15 cellular contexts compared by ENCODE assay signal in the genomic region with DNA sequence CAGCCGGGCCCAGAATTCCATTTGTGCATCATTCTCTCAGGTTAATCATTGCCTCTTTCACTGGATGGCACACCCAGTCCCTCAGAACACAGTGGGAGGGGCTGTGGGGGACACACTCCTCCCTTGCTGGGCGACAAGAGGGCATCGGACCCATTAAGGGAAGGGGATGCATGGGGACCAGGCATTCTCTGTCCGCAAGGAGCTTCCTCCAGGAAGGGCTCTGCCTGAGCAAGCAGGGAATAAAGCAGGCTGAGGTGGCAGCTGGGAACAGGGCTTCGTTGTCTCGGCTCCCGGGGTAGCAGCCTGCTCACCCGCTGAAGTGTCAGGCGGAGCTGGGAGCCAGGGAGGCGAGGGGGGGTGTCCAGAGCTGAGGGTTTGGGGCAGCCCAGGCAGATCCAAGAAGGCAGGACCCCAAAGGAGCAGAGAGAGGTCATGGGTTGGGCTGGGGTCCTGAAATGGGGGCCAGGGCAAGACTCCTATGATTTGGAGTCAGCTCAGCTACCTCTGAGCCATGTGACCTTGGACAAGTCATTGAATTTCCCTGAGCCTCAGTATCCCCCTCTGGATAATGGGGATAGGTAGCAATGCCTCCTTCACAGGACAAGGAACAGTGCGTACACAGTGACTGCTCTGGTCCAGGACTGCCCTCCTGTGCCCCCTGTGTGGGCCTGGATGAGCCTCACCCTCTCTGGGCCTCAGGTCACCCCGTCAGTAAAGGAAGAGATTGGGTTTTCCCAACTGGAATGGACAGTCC. TPM values are rescaled to one million over a fixed set of nuclear protein-coding genes. Genes with fewer than 3 reads are reported as not detected.
DNase-seq lines count a peak whose midpoint lies in the region; ATAC-seq and TF ChIP-seq lines count a peak whose summit lies in the region.
"Had no signal": no experiment of that assay in that cellular context is flagged by ENCODE, and none has a peak within 500 bp of the region (broad histone marks: within the 10 kb centered on the region; RNA-seq: fewer than 3 reads in every experiment).

No MANE protein-coding gene starts in this region.

- H3K4me1 Mint-ChIP-seq in WTC11 = peaks cover 18% of the 10 kb centered on the region
- H3K4me1 Mint-ChIP-seq: central memory CD8-positive, alpha-beta T cell had no signal

- ATAC-seq in PC-3 = no peak
- no peak for ATAC-seq in WTC11
- ATAC-seq in GM18498 (IDR thresholded peaks at IDR 0.05; ENCODE audit: unreplicated experiment) = no peak
- ATAC-seq in heart right ventricle = no peak
- ATAC-seq: activated CD8-positive, alpha-beta T cell treated with anti-CD3 and anti-CD28 coated beads for 36 hours; stimulated activated effector memory CD8-positive, alpha-beta T cell treated with anti-CD3 and anti-CD28 coated beads, Interleukin-12 subunit alpha, Interleukin-12 subunit beta, amount 100 ng/mL, for 72 hours had no signal

- no peak overlapping the region for H3K4ac ChIP-seq in neuronal stem cell (ENCODE audit: low read length)

- H3K9ac ChIP-seq in PC-3 (ENCODE audit: low read length) (no peak overlapping the region), neuronal stem cell (ENCODE audit: low read depth, low read length, poor library complexity) (no peak overlapping the region)

- H2AFZ ChIP-seq in PC-3 (ENCODE audit: low read length) = no peak overlapping the region
- no peak overlapping the region for H2AFZ ChIP-seq in neuronal stem cell (ENCODE audit: low read length)

- H3K36me3 ChIP-seq in PC-3 (ENCODE audit: low read depth, low read length) (peaks cover 5% of the 10 kb centered on the region; the same call in 1 of the 2 replicates), neuronal stem cell (replicated peaks in 1 of 2; ENCODE audit: control insufficient read depth in 2 of 2, insufficient read depth in 2 of 2, low read length in 2 of 2) (peaks cover 22 to 26% of the 10 kb centered on the region in 2 donors), heart right ventricle (peaks cover 0 to 27% (median 19%) of the 10 kb centered on the region in 9 donors)

- H3F3A ChIP-seq in PC-3 (ENCODE audit: low read length, unreplicated experiment) = no peaks in the 10 kb centered on the region

- H3K27me3 Mint-ChIP-seq in WTC11 (ENCODE audit: low read depth) = no peaks in the 10 kb centered on the region
- H3K27me3 Mint-ChIP-seq: activated CD8-positive, alpha-beta T cell treated with anti-CD3 and anti-CD28 coated beads for 36 hours; central memory CD8-positive, alpha-beta T cell had no signal

- H3K27ac Mint-ChIP-seq in WTC11 = no peak overlapping the region
- H3K27ac Mint-ChIP-seq: activated CD8-positive, alpha-beta T cell treated with anti-CD3 and anti-CD28 coated beads for 36 hours; stimulated activated effector memory CD8-positive, alpha-beta T cell treated with anti-CD3 and anti-CD28 coated beads, Interleukin-12 subunit alpha, Interleukin-12 subunit beta, amount 100 ng/mL, for 72 hours had no signal

- intact Hi-C loops in PC-3 (cut with micrococcal nuclease) = no loop called here
- intact Hi-C loops in heart right ventricle (cut with DNase I) = no loop called here

- peak overlapping the region; percentile 91 for H2BK5ac ChIP-seq in neuronal stem cell (ENCODE audit: low read length)

- no peaks in the 10 kb centered on the region for H3K9me3 ChIP-seq in PC-3 (ENCODE audit: low read length)
- H3K9me3 ChIP-seq in neuronal stem cell (replicated peaks in 1 of 2; ENCODE audit: control insufficient read depth in 2 of 2, insufficient read depth in 1 of 2, low read depth in 1 of 2, low read length in 2 of 2) = no peaks in the 10 kb centered on the region
- H3K9me3 ChIP-seq in heart right ventricle = no peaks in the 10 kb centered on the region
- H3K9me3 ChIP-seq: left ventricle myocardium inferior had no signal

- no peaks in the 10 kb centered on the region for H3K9me3 Mint-ChIP-seq in WTC11
- H3K9me3 Mint-ChIP-seq: activated CD8-positive, alpha-beta T cell treated with anti-CD3 and anti-CD28 coated beads for 36 hours; central memory CD8-positive, alpha-beta T cell; stimulated activated effector memory CD8-positive, alpha-beta T cell treated with anti-CD3 and anti-CD28 coated beads, Interleukin-12 subunit alpha, Interleukin-12 subunit beta, amount 100 ng/mL, for 72 hours had no signal

- H3K4me3 Mint-ChIP-seq in WTC11 = no peak overlapping the region
- H3K4me3 Mint-ChIP-seq: activated CD8-positive, alpha-beta T cell treated with anti-CD3 and anti-CD28 coated beads for 36 hours; central memory CD8-positive, alpha-beta T cell; stimulated activated effector memory CD8-positive, alpha-beta T cell treated with anti-CD3 and anti-CD28 coated beads, Interleukin-12 subunit alpha, Interleukin-12 subunit beta, amount 100 ng/mL, for 72 hours had no signal

- no peaks in the 10 kb centered on the region for H3K79me2 ChIP-seq in PC-3 (ENCODE audit: low read length)

- H3K27me3 ChIP-seq in PC-3 (ENCODE audit: low read length) = no peaks in the 10 kb centered on the region
- peaks cover 0 to 3% (median 0%) of the 10 kb centered on the region in 3 experiments for H3K27me3 ChIP-seq in neuronal stem cell (ENCODE audit: control insufficient read depth in 3 of 3, insufficient read depth in 3 of 3, low read depth in 1 of 3, low read length in 3 of 3)
- peaks cover 0 to 18% (median 3%) of the 10 kb centered on the region in 7 donors for H3K27me3 ChIP-seq in heart right ventricle

- H3K79me1 ChIP-seq in neuronal stem cell (ENCODE audit: low read depth, low read length) = no peaks in the 10 kb centered on the region

- no peak overlapping the region for H3K4me2 ChIP-seq in PC-3 (ENCODE audit: low read length)
- no peak overlapping the region for H3K4me2 ChIP-seq in neuronal stem cell (ENCODE audit: insufficient read depth, low read length, poor library complexity, severe bottlenecking)

- peak overlapping the region; percentile 82 for H2BK15ac ChIP-seq in neuronal stem cell (ENCODE audit: low read length)

- no peak overlapping the region for H4K91ac ChIP-seq in neuronal stem cell (ENCODE audit: low read depth, low read length, poor library complexity)

- TSS peak; percentile 5 for BruUV-seq in PC-3 (replicated peaks; lab: Mats Ljungman, UMichigan)

- DNase-seq in AG08396 (ENCODE audit: low spot score) = peak; percentile 23
- no peak for DNase-seq in PC-3
- peak; percentile 32 for DNase-seq in glomerular visceral epithelial cell (ENCODE audit: extremely low spot score)
- no peak for DNase-seq in neuronal stem cell (ENCODE audit: low spot score)
- no peak for DNase-seq in WTC11 (ENCODE audit: low spot score)
- no peak for DNase-seq in inferior parietal cortex (ENCODE audit: extremely low spot score)
- DNase-seq in heart right ventricle = no peak
- DNase-seq: activated CD8-positive, alpha-beta T cell treated with anti-CD3 and anti-CD28 coated beads for 36 hours; left ventricle myocardium inferior; occipital lobe; T1000 had no signal

- no peak overlapping the region for H3K23ac ChIP-seq in neuronal stem cell (ENCODE audit: low read depth, low read length, poor library complexity)

- no peak overlapping the region for H2BK120ac ChIP-seq in neuronal stem cell (ENCODE audit: low read depth, low read length)

- H3K4me1 ChIP-seq in PC-3 (ENCODE audit: insufficient read depth, low read length) (no peaks in the 10 kb centered on the region), neuronal stem cell (ENCODE audit: control insufficient read depth in 2 of 2, insufficient read depth in 1 of 2, low read depth in 1 of 2, low read length in 2 of 2) (peaks cover 0 to 13% of the 10 kb centered on the region in 2 donors), heart right ventricle (peaks cover 0 to 18% (median 13%) of the 10 kb centered on the region in 9 donors)

- no CpG with 5 or more reads among the region's 12 CpGs for WGBS in neuronal stem cell (ENCODE audit: extremely low coverage in 2 of 2, insufficient read length in 2 of 2, insufficient replicate concordance in 1 of 2), 2 donors
- 38 to 44% methylated on average over 12 of the region's 12 CpGs for WGBS in heart right ventricle, 2 donors

- no peak overlapping the region for H4K8ac ChIP-seq in neuronal stem cell (ENCODE audit: low read depth, low read length)

- H3K4me3 ChIP-seq in PC-3 (ENCODE audit: low read length) (no peak overlapping the region), neuronal stem cell (ENCODE audit: low read length in 2 of 2) (peak overlapping the region in 1 of 2 donors; percentile 8), heart right ventricle (no peak overlapping the region)
- H3K4me3 ChIP-seq: left ventricle myocardium inferior had no signal

- no peak for TF ChIP-seq CTCF in PC-3 (conservative IDR thresholded peaks at IDR 0.05; ENCODE audit: low read depth, low read length)
- no peak for TF ChIP-seq CTCF in WTC11 (IDR thresholded peaks at IDR 0.05)
- TF ChIP-seq CTCF in heart right ventricle (IDR thresholded peaks at IDR 0.05) = no peak

- no peaks in the 10 kb centered on the region for H3K9me2 ChIP-seq in PC-3 (replicated peaks; ENCODE audit: low read length)

- H2BK12ac ChIP-seq in neuronal stem cell (ENCODE audit: low read length) = peak overlapping the region; percentile 75

- H3K18ac ChIP-seq in neuronal stem cell (ENCODE audit: low read length) = peak overlapping the region; percentile 27

- H3K27ac ChIP-seq in PC-3 (ENCODE audit: low read length) = no peak overlapping the region
- H3K27ac ChIP-seq in neuronal stem cell (replicated peaks; ENCODE audit: low read length) = no peak overlapping the region
- H3K27ac ChIP-seq in heart right ventricle = no peak overlapping the region
- H3K27ac ChIP-seq: left ventricle myocardium inferior had no signal

- peak overlapping the region; percentile 58 for H3K14ac ChIP-seq in neuronal stem cell (ENCODE audit: low read length)

- peak overlapping the region; percentile 95 for H2AK5ac ChIP-seq in neuronal stem cell (ENCODE audit: low read depth, low read length)

- peaks cover 16% of the 10 kb centered on the region for H3K36me3 Mint-ChIP-seq in WTC11

- POLR2A ChIA-PET in PC-3 (lab: Charles Lee; ENCODE audit: unreplicated experiment) (no interaction called here), WTC11 (lab: Charles Lee) (interaction anchor here (0.5 kb wide), 1 partner anchor 625 kb away, joined by 9 read pairs; no protein-coding TSS in a partner anchor)

- CTCF ChIA-PET in PC-3 (lab: Charles Lee) = no interaction called here
- CTCF ChIA-PET in WTC11 (lab: Charles Lee) = interaction anchor here (0.9 to 1.6 kb wide), 3 partner anchors 9 to 128 kb away, joined by 3 to 5 read pairs (median 5); no protein-coding TSS in a partner anchor

- no peaks in the 10 kb centered on the region for H4K20me1 ChIP-seq in PC-3 (ENCODE audit: low read length)

RNA-seq across cellular contexts. Expression of a gene that starts 1.4 kb away (rescaled TPM):
- not detected in 2 replicates for total RNA-seq in PC-3 (2014; rRNA removed)
- polyA plus RNA-seq in neuronal stem cell (2013, experiment 1 of 2) = 13.1 TPM
- polyA plus RNA-seq in neuronal stem cell (2013, experiment 2 of 2) = 11.8 TPM
- 11.0 to 11.6 TPM (median 11.2 TPM) in 3 replicates for total RNA-seq in WTC11 (2021)
- total RNA-seq in heart right ventricle = under 1 TPM in 2 of 10 donors, not detected in 8; 0.22 to 0.28 TPM
- under 1 TPM; 0.29 to 0.49 TPM for polyA plus RNA-seq in heart right ventricle
- total RNA-seq: activated CD8-positive, alpha-beta T cell treated with anti-CD3 and anti-CD28 coated beads for 36 hours; RPMI7951 had no signal

RNA-seq across cellular contexts. Expression of a gene that starts 18.7 kb away (rescaled TPM):
- 105 and 154 TPM in 2 replicates for total RNA-seq in PC-3 (2014; rRNA removed)
- polyA plus RNA-seq in neuronal stem cell (2013, experiment 1 of 2) = 42.0 TPM
- 42.4 TPM for polyA plus RNA-seq in neuronal stem cell (2013, experiment 2 of 2)
- total RNA-seq in WTC11 (2021) = 108 to 128 TPM (median 109 TPM) in 3 replicates
- total RNA-seq in heart right ventricle = 10 to 100 TPM; 16.3 to 31.3 (median 24.5) TPM
- 10 to 100 TPM; 26.2 to 51.7 TPM for polyA plus RNA-seq in heart right ventricle

RNA-seq across cellular contexts. Expression of a gene that starts 26.5 kb away (rescaled TPM):
- total RNA-seq in PC-3 (2014; rRNA removed) (not detected in 2 replicates), WTC11 (2021) (1.6 to 2.0 TPM (median 1.7 TPM) in 3 replicates), heart right ventricle (under 1 TPM in 5 of 10 donors, not detected in 5; 0.11 to 0.37 (median 0.25) TPM)
- polyA plus RNA-seq in neuronal stem cell (2013, experiment 1 of 2) = 1.6 TPM
- polyA plus RNA-seq in neuronal stem cell (2013, experiment 2 of 2) = 1.8 TPM
- polyA plus RNA-seq in heart right ventricle = not detected
- total RNA-seq: activated CD8-positive, alpha-beta T cell treated with anti-CD3 and anti-CD28 coated beads for 36 hours; left ventricle myocardium inferior; RPMI7951 had no signal

RNA-seq across cellular contexts. Expression of a gene that starts 34.0 kb away (rescaled TPM):
- total RNA-seq in PC-3 (2014; rRNA removed) (1.7 and 4.2 TPM in 2 replicates), WTC11 (2021) (34.7 to 39.0 TPM (median 36.7 TPM) in 3 replicates), heart right ventricle (10 to 100 TPM in 9 of 10 donors, 1 to 10 TPM in 1; 8.9 to 46.8 (median 14.8) TPM)
- 22.2 TPM for polyA plus RNA-seq in neuronal stem cell (2013, experiment 1 of 2)
- 21.8 TPM for polyA plus RNA-seq in neuronal stem cell (2013, experiment 2 of 2)
- polyA plus RNA-seq in heart right ventricle = 10 to 100 TPM; 11.7 to 17.4 TPM

Comparison
In these comparisons a context has a peak if more than half of its experiments do, and no peak if none do; other contexts are left out.
1. DNase-seq: peak in AG08396 (single experiment) and glomerular visceral epithelial cell (single experiment); none in PC-3 (single experiment), neuronal stem cell (single experiment), WTC11 (single experiment), inferior parietal cortex (single experiment) and heart right ventricle (0 of 2).